ENCODE assay signal across 9 cellular contexts in genomic region chr12:124687695-124688301, GRCh38.
DNase-seq lines count a peak whose midpoint lies in the region; ATAC-seq and TF ChIP-seq lines count a peak whose summit lies in the region.
"Had no signal": no experiment of that assay in that cellular context is flagged by ENCODE, and none has a peak within 500 bp of the region (broad histone marks: within the 10 kb centered on the region; RNA-seq: fewer than 3 reads in every experiment).

No MANE protein-coding gene starts in this region.

- H3K9me3 Mint-ChIP-seq in activated B cell treated with CpG ODN at 0.5 μM for 24 hours, result peaks cover 10% of the 10 kb centered on the region
- H3K9me3 Mint-ChIP-seq in stimulated activated effector memory CD8-positive, alpha-beta T cell treated with anti-CD3 and anti-CD28 coated beads, Interleukin-12 subunit alpha, Interleukin-12 subunit beta, amount 100 ng/mL, for 72 hours, result no peaks in the 10 kb centered on the region
- H3K9me3 Mint-ChIP-seq in progenitor cell of endocrine pancreas (ENCODE audit: low read depth), result no peaks in the 10 kb centered on the region

- peak; percentile 30 for DNase-seq in NCI-H2107 (lab: John Stamatoyannopoulos, UW)
- no peak for DNase-seq in NCI-H2107 treated with DMSO at 0.1 percent for 48 hours (lab: John Stamatoyannopoulos, UW; ENCODE audit: unreplicated experiment)
- DNase-seq in activated B cell treated with CpG ODN at 0.5 μM for 24 hours, result no peak
- DNase-seq in right cardiac atrium, result peak; percentile 71 to 86 (median 84)
- DNase-seq in stimulated activated effector memory CD8-positive, alpha-beta T cell treated with anti-CD3 and anti-CD28 coated beads, Interleukin-12 subunit alpha, Interleukin-12 subunit beta, amount 100 ng/mL, for 72 hours (ENCODE audit: low spot score in 2 of 2), result no peak
- no peak for DNase-seq in SIG-M5 (lab: John Stamatoyannopoulos, UW)
- DNase-seq in progenitor cell of endocrine pancreas (ENCODE audit: low spot score, unreplicated experiment), result no peak

- no peak overlapping the region for H3K27ac Mint-ChIP-seq in activated B cell treated with CpG ODN at 0.5 μM for 24 hours
- H3K27ac Mint-ChIP-seq in stimulated activated effector memory CD8-positive, alpha-beta T cell treated with anti-CD3 and anti-CD28 coated beads, Interleukin-12 subunit alpha, Interleukin-12 subunit beta, amount 100 ng/mL, for 72 hours, result peak overlapping the region; percentile 7
- no peak overlapping the region for H3K27ac Mint-ChIP-seq in progenitor cell of endocrine pancreas

- intact Hi-C loops in activated B cell treated with CpG ODN at 0.5 μM for 24 hours (cut with micrococcal nuclease) (loop anchor here (2.0 kb wide), 1 partner anchor 73 kb away; no protein-coding TSS in a partner anchor), right cardiac atrium (cut with DNase I) (loop anchor here in 1 of 4 donors (10.0 kb wide), 1 partner anchor 123 kb away; the partner anchor contains the start of gene NCOR2)

- H3K36me3 Mint-ChIP-seq in activated B cell treated with CpG ODN at 0.5 μM for 24 hours (ENCODE audit: low read depth) (no peaks in the 10 kb centered on the region), progenitor cell of endocrine pancreas (ENCODE audit: insufficient read depth) (no peaks in the 10 kb centered on the region)
- peaks cover 7% of the 10 kb centered on the region for H3K36me3 Mint-ChIP-seq in stimulated activated effector memory CD8-positive, alpha-beta T cell treated with anti-CD3 and anti-CD28 coated beads, Interleukin-12 subunit alpha, Interleukin-12 subunit beta, amount 100 ng/mL, for 72 hours

- peaks cover 19% of the 10 kb centered on the region for H3K4me1 ChIP-seq in right cardiac atrium (ENCODE audit: control insufficient read depth, insufficient read depth, low read length)

- POLR2A ChIA-PET in activated B cell treated with CpG ODN at 0.5 μM for 24 hours (lab: Charles Lee), result interaction anchor here (0.7 kb wide), 1 partner anchor 305 kb away, joined by 3 read pairs; the partner anchor contains the start of gene BRI3BP

- H3K4me3 Mint-ChIP-seq in activated B cell treated with CpG ODN at 0.5 μM for 24 hours (no peak overlapping the region), progenitor cell of endocrine pancreas (ENCODE audit: low read depth) (no peak overlapping the region)
- H3K4me3 Mint-ChIP-seq in stimulated activated effector memory CD8-positive, alpha-beta T cell treated with anti-CD3 and anti-CD28 coated beads, Interleukin-12 subunit alpha, Interleukin-12 subunit beta, amount 100 ng/mL, for 72 hours, result peak overlapping the region; percentile 0

- H3K27ac ChIP-seq in right cardiac atrium (ENCODE audit: low read length), result peak overlapping the region; percentile 9
- H3K27ac ChIP-seq: parathyroid adenoma had no signal

- H3K27me3 ChIP-seq in right cardiac atrium (ENCODE audit: control insufficient read depth, insufficient read depth), result no peaks in the 10 kb centered on the region

- CTCF ChIA-PET in activated B cell treated with CpG ODN at 0.5 μM for 24 hours (lab: Charles Lee), result no interaction called here

- no peak overlapping the region for H3K4me3 ChIP-seq in right cardiac atrium (ENCODE audit: low read length)

- ATAC-seq in activated B cell treated with CpG ODN at 0.5 μM for 24 hours (ENCODE audit: low read depth) (peak; percentile 40), right cardiac atrium (peak; percentile 47 to 49), HG02981 (IDR thresholded peaks at IDR 0.05; ENCODE audit: unreplicated experiment) (no peak)
- peak; percentile 29 for ATAC-seq in stimulated activated effector memory CD8-positive, alpha-beta T cell treated with anti-CD3 and anti-CD28 coated beads, Interleukin-12 subunit alpha, Interleukin-12 subunit beta, amount 100 ng/mL, for 72 hours

- 32% methylated on average over 15 of the region's 15 CpGs for WGBS in right cardiac atrium

- H3K27me3 Mint-ChIP-seq in activated B cell treated with CpG ODN at 0.5 μM for 24 hours (peaks cover 13% of the 10 kb centered on the region), progenitor cell of endocrine pancreas (peaks cover 9% of the 10 kb centered on the region)

- no peaks in the 10 kb centered on the region for H3K9me3 ChIP-seq in right cardiac atrium (ENCODE audit: control insufficient read depth, low read length)

- TF ChIP-seq CTCF in activated B cell treated with CpG ODN at 0.5 μM for 24 hours (IDR thresholded peaks at IDR 0.05), result no peak
- TF ChIP-seq CTCF in progenitor cell of endocrine pancreas (IDR thresholded peaks at IDR 0.05; ENCODE audit: unreplicated experiment), result no peak

- H3K4me1 Mint-ChIP-seq in activated B cell treated with CpG ODN at 0.5 μM for 24 hours (peaks cover 14% of the 10 kb centered on the region), progenitor cell of endocrine pancreas (ENCODE audit: low read depth) (peaks cover 15% of the 10 kb centered on the region)
- peaks cover 54% of the 10 kb centered on the region for H3K4me1 Mint-ChIP-seq in stimulated activated effector memory CD8-positive, alpha-beta T cell treated with anti-CD3 and anti-CD28 coated beads, Interleukin-12 subunit alpha, Interleukin-12 subunit beta, amount 100 ng/mL, for 72 hours

Comparison
In these comparisons a context has a peak if more than half of its experiments do, and no peak if none do; other contexts are left out.
1. DNase-seq: peak in NCI-H2107 (single experiment) and right cardiac atrium (3 of 3); none in NCI-H2107 treated with DMSO at 0.1 percent for 48 hours (single experiment), activated B cell treated with CpG ODN at 0.5 μM for 24 hours (single experiment), stimulated activated effector memory CD8-positive, alpha-beta T cell treated with anti-CD3 and anti-CD28 coated beads, Interleukin-12 subunit alpha, Interleukin-12 subunit beta, amount 100 ng/mL, for 72 hours (0 of 2), SIG-M5 (single experiment) and progenitor cell of endocrine pancreas (single experiment).